ENCODE assay signal across 12 cellular contexts in genomic region chr18:48546411-48546810, GRCh38. TPM values are rescaled to one million over a fixed set of nuclear protein-coding genes. Genes with fewer than 3 reads are reported as not detected.
A peak's percentile ranks its signal among the peaks of the same experiment; 100 is the strongest.
DNase-seq lines count a peak whose midpoint lies in the region; ATAC-seq and TF ChIP-seq lines count a peak whose summit lies in the region.
"Had no signal": no experiment of that assay in that cellular context is flagged by ENCODE, and none has a peak within 500 bp of the region (broad histone marks: within the 10 kb centered on the region; RNA-seq: fewer than 3 reads in every experiment).

No MANE protein-coding gene starts in this region.

- 0 out of 2 replicates have a peak overlapping the region, but pooled peaks have one; percentile 43 for H3K27ac Mint-ChIP-seq in WTC11
- H3K27ac Mint-ChIP-seq: natural killer cell had no signal

- peaks cover 28% of the 10 kb centered on the region for H3K27me3 Mint-ChIP-seq in WTC11 (ENCODE audit: low read depth)

- CTCF ChIA-PET in WTC11 (lab: Charles Lee): interaction anchor here (0.6 to 3.6 kb wide), 5 partner anchors 27 to 94 kb away, joined by 3 to 27 read pairs (median 5); no protein-coding TSS in a partner anchor

- WGBS in gastroesophageal sphincter (ENCODE audit: low coverage in 1 of 2), 2 donors: 29 to 49% methylated on average over 5 to 6 of the region's 7 CpGs
- 59 to 81% (median 59%) methylated on average over 7 of the region's 7 CpGs for WGBS in psoas muscle, 3 donors
- WGBS in body of pancreas, 2 donors: 81 to 89% methylated on average over 6 to 7 of the region's 7 CpGs

- H3K36me3 Mint-ChIP-seq in WTC11: no peaks in the 10 kb centered on the region
- H3K36me3 Mint-ChIP-seq: natural killer cell had no signal

- POLR2A ChIA-PET in WTC11 (lab: Charles Lee): no interaction called here

- H3K4me1 ChIP-seq in gastroesophageal sphincter (peaks cover 15 to 88% (median 41%) of the 10 kb centered on the region in 3 donors), psoas muscle (peaks cover 80% of the 10 kb centered on the region), body of pancreas (peaks cover 23% of the 10 kb centered on the region)

- peaks cover 76% of the 10 kb centered on the region for H3K4me1 Mint-ChIP-seq in WTC11
- H3K4me1 Mint-ChIP-seq: central memory CD8-positive, alpha-beta T cell had no signal

- H3K9me3 ChIP-seq in gastroesophageal sphincter (no peaks in the 10 kb centered on the region), psoas muscle (no peaks in the 10 kb centered on the region), body of pancreas (no peaks in the 10 kb centered on the region)

- no peak for TF ChIP-seq POLR2A in gastroesophageal sphincter (IDR thresholded peaks at IDR 0.05)
- no peak for TF ChIP-seq POLR2A in body of pancreas (IDR thresholded peaks at IDR 0.05)

- H3K36me3 ChIP-seq in gastroesophageal sphincter: peaks cover 0 to 5% of the 10 kb centered on the region in 2 donors
- H3K36me3 ChIP-seq in psoas muscle (ENCODE audit: insufficient read depth in 1 of 2, low read depth in 1 of 2): no peaks in the 10 kb centered on the region
- H3K36me3 ChIP-seq in body of pancreas (replicated peaks in 1 of 2; ENCODE audit: insufficient read depth in 1 of 2, low read depth in 2 of 2): no peaks in the 10 kb centered on the region

- H3K9me3 Mint-ChIP-seq in WTC11: no peaks in the 10 kb centered on the region
- H3K9me3 Mint-ChIP-seq: central memory CD8-positive, alpha-beta T cell; natural killer cell had no signal

- DNase-seq in GM03348 (ENCODE audit: low spot score) (peak; percentile 44), WTC11 (ENCODE audit: low spot score) (no peak), psoas muscle (no peak), SK-N-DZ (ENCODE audit: low spot score) (no peak), 8988T (no peak), body of pancreas (no peak)
- DNase-seq: activated T-cell treated with anti-CD3 and anti-CD28 coated beads for 4 hours; natural killer cell; stimulated activated naive CD4-positive, alpha-beta T cell treated with Interleukin-2 at 50 U/mL for 16 hours had no signal

- no peak overlapping the region for H3K4me3 Mint-ChIP-seq in WTC11
- H3K4me3 Mint-ChIP-seq: central memory CD8-positive, alpha-beta T cell; natural killer cell had no signal

- H3K27me3 ChIP-seq in gastroesophageal sphincter (no peaks in the 10 kb centered on the region), psoas muscle (ENCODE audit: insufficient read depth in 3 of 3, low read length in 2 of 3) (no peaks in the 10 kb centered on the region), body of pancreas (no peaks in the 10 kb centered on the region)

- no peak for TF ChIP-seq EP300 in gastroesophageal sphincter (IDR thresholded peaks at IDR 0.05)

- no peak overlapping the region for H3K4me3 ChIP-seq in gastroesophageal sphincter
- no peak overlapping the region for H3K4me3 ChIP-seq in psoas muscle
- H3K4me3 ChIP-seq in body of pancreas: no peak overlapping the region

- ATAC-seq in WTC11 (no peak), gastroesophageal sphincter (no peak), psoas muscle (no peak), HG02610 (IDR thresholded peaks at IDR 0.05; ENCODE audit: unreplicated experiment) (no peak), body of pancreas (no peak)
- ATAC-seq: natural killer cell had no signal

- intact Hi-C loops in psoas muscle (cut with DNase I): loop anchor here in 1 of 2 donors (5.0 kb wide), 1 partner anchor 36 kb away; no protein-coding TSS in a partner anchor
- intact Hi-C loops in body of pancreas (cut with DNase I): no loop called here

- H3K27ac ChIP-seq in gastroesophageal sphincter: peak overlapping the region; percentile 21 to 94 (median 85)
- peak overlapping the region; percentile 73 for H3K27ac ChIP-seq in psoas muscle
- H3K27ac ChIP-seq in body of pancreas: no peak overlapping the region

- no peak for TF ChIP-seq CTCF in WTC11 (IDR thresholded peaks at IDR 0.05)
- no peak for TF ChIP-seq CTCF in gastroesophageal sphincter (IDR thresholded peaks at IDR 0.05)
- no peak for TF ChIP-seq CTCF in psoas muscle (IDR thresholded peaks at IDR 0.05)
- TF ChIP-seq CTCF in body of pancreas (IDR thresholded peaks at IDR 0.05): no peak

TF ChIP-seq in WTC11, 78 proteins besides CTCF, POLR2A, EP300 and RAD21:
- TF ChIP-seq ZNF396 (CRISPR knock-in tag; IDR thresholded peaks at IDR 0.05; ENCODE audit: borderline replicate concordance): no peak
- TF ChIP-seq ZNF423 (CRISPR knock-in tag; IDR thresholded peaks at IDR 0.05): peak; percentile 56
- TF ChIP-seq ZNF138 (CRISPR knock-in tag; conservative IDR thresholded peaks at IDR 0.05): no peak
- TF ChIP-seq E2F4 (CRISPR knock-in tag; IDR thresholded peaks at IDR 0.05; ENCODE audit: borderline replicate concordance, low read depth): no peak

RNA-seq across cellular contexts. Expression of gene CTIF, which starts 7.6 kb away (rescaled TPM):
- total RNA-seq in WTC11 (2021) (18.9 to 28.5 TPM (median 20.4 TPM) in 3 replicates), gastroesophageal sphincter (100 to 1,000 TPM in 2 of 4 donors, 10 to 100 TPM in 2; 31.4 to 124 (median 78.1) TPM), psoas muscle (10 to 100 TPM; 25.4 to 40.5 (median 29.7) TPM), body of pancreas (10 to 100 TPM; 18.7 to 24.4 TPM)
- 10 to 100 TPM; 11.3 to 26.9 (median 11.9) TPM for polyA plus RNA-seq in psoas muscle
- polyA plus RNA-seq in SK-N-DZ (2014; cell fraction: cytosol; rRNA removed): 17.9 and 18.4 TPM in 2 replicates
- 83.4 and 96.8 TPM in 2 replicates for polyA plus RNA-seq in SK-N-DZ (2014; cell fraction: nucleus; rRNA removed)

Comparison
In these comparisons a context has a peak if more than half of its experiments do, and no peak if none do; other contexts are left out.
1. H3K27ac ChIP-seq: peak in gastroesophageal sphincter (4 of 4) and psoas muscle (single experiment); none in body of pancreas (0 of 4).